In the genomic region with DNA sequence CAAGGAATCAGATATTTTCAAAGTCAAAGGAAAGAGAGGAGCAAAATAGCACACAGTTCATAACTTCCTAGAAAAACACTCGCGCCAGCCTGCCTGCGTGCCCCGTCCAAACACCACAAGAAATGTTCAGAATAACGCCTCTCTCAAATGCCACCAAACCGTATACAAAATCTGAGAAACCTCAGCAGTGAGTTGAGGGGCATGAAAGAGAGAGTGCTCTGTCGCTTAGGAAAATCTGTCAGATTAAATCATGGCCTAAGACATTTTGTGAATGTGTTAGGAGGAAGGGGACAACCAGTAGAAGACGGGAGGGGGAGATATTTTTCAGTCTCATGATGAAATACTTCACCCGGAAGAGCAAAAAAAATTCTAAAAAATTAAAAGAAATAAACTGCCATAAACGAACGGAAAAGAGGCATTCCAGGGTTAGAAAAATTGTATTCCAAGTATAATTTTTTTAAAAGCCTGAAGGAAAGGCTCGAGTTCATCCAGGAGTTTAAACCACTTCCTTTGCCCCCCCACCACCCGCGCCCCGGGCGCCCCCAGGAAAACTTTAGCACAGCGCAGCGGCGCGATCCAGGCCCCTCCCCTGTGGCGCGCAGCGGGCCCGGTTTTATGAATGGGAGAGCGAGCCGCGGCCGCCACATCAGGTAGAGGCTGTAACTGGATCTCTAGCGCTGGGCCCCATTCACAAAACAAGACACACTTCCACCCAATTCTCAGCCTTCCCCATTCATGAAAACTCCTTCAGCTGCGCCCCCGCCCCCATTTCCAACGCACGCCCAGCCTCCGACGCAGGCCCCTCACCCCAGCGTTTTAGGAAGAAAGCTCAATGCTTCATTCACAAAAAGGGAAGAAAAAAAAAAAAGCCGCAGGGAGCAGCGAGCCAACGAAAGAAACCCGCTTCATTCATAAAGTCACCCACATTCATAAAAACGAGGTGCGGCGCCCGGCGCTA, we compare ENCODE assay signal across 8 cellular contexts. TPM values are rescaled to one million over a fixed set of nuclear protein-coding genes. Genes with fewer than 3 reads are reported as not detected.
A peak's percentile ranks its signal among the peaks of the same experiment; 100 is the strongest.
DNase-seq lines count a peak whose midpoint lies in the region; ATAC-seq and TF ChIP-seq lines count a peak whose summit lies in the region.

No MANE protein-coding gene starts in this region.

- peaks cover 47% of the 10 kb centered on the region for H3K79me2 ChIP-seq in SK-N-SH (ENCODE audit: insufficient read depth)

- peak overlapping the region; percentile 92 for H3K4me2 ChIP-seq in SK-N-SH

- H3K9me3 ChIP-seq in A673 (ENCODE audit: low read depth, low read length, poor library complexity, severe bottlenecking) = no peaks in the 10 kb centered on the region
- no peaks in the 10 kb centered on the region for H3K9me3 ChIP-seq in SK-N-SH
- H3K9me3 ChIP-seq in right cardiac atrium (ENCODE audit: control insufficient read depth, low read length) = no peaks in the 10 kb centered on the region

- H3F3A ChIP-seq in SK-N-SH (replicated peaks; ENCODE audit: insufficient read depth) = peaks cover 20% of the 10 kb centered on the region

- H3K9me2 ChIP-seq in SK-N-SH = no peaks in the 10 kb centered on the region

- peak overlapping the region; percentile 79 for H2AFZ ChIP-seq in SK-N-SH (ENCODE audit: low read depth)

- WGBS in SK-N-SH (ENCODE audit: low lambda C conversion rate) = 2% methylated on average over 38 of the region's 45 CpGs
- WGBS in right cardiac atrium = 3% methylated on average over 45 of the region's 45 CpGs

- POLR2A ChIA-PET in A673 (lab: Charles Lee; ENCODE audit: low non-redundant PET) (interaction anchor here (0.7 kb wide), 1 partner anchor 53 kb away, joined by 3 read pairs; no protein-coding TSS in a partner anchor), SK-N-SH (lab: Yijun Ruan, JAX) (interaction anchor here (2.5 kb wide), 1 partner anchor 10 kb away, joined by 16 read pairs; no protein-coding TSS in a partner anchor)

- no peaks in the 10 kb centered on the region for H4K20me1 ChIP-seq in SK-N-SH (ENCODE audit: insufficient read depth)

- CTCF ChIA-PET in A673 (lab: Charles Lee) = interaction anchor here (0.6 kb wide), 2 partner anchors 451 to 504 kb away, joined by 5 read pairs; no protein-coding TSS in a partner anchor
- CTCF ChIA-PET in SK-N-SH (lab: Yijun Ruan, JAX) = interaction anchor here (0.7 to 2.6 kb wide), 4 partner anchors 10 to 433 kb away, joined by 3 to 19 read pairs (median 4); no protein-coding TSS in a partner anchor

- TF ChIP-seq RAD21 in SK-N-SH (IDR thresholded peaks at IDR 0.05; ENCODE audit: low read length) = peak; percentile 3; the same call in 1 of the 2 replicates

- in situ Hi-C loops in astrocyte of the cerebellum (cut with HindIII; ENCODE audit: low sequenced_read_pairs) = no loop called here

- peak overlapping the region; percentile 89 for H3K27ac ChIP-seq in A673 (ENCODE audit: low read depth, low read length, poor library complexity, severe bottlenecking)
- H3K27ac ChIP-seq in SK-N-SH (ENCODE audit: low read depth in 2 of 2, low read length in 1 of 2) = peak overlapping the region; percentile 90
- no peak overlapping the region for H3K27ac ChIP-seq in right cardiac atrium (ENCODE audit: low read length)

- H3K4me3 ChIP-seq in A673 (ENCODE audit: low read depth, low read length, poor library complexity, severe bottlenecking) (peak overlapping the region; percentile 70), SK-N-SH (ENCODE audit: low read depth in 2 of 2, low read length in 1 of 2) (peak overlapping the region; percentile 83 to 96), astrocyte of the cerebellum (ENCODE audit: low read depth, low read length) (peak overlapping the region; percentile 85), right cardiac atrium (ENCODE audit: low read length) (peak overlapping the region; percentile 59)

- DNase-seq in A673 (ENCODE audit: low spot score) = peak; percentile 89
- peak; percentile 76 for DNase-seq in GM19238 (ENCODE audit: insufficient read length, low spot score)
- DNase-seq in NCI-H1417 treated with DMSO at 0.1 percent for 48 hours (lab: John Stamatoyannopoulos, UW) = peak; percentile 56
- DNase-seq in SK-N-SH = peak; percentile 73
- DNase-seq in astrocyte of the cerebellum (ENCODE audit: low read depth) = peak; percentile 45
- peak; percentile 55 to 85 (median 82) for DNase-seq in right cardiac atrium
- peak; percentile 46 to 94 (median 66) for DNase-seq in posterior cingulate gyrus

- H3K9ac ChIP-seq in SK-N-SH = peak overlapping the region; percentile 94

- intact Hi-C loops in A673 (cut with micrococcal nuclease; ENCODE audit: unreplicated experiment) = loop anchor here (2.0 to 10.0 kb wide), 4 partner anchors 105 to 457 kb away; partner anchors contain the start of gene TBCCD1
- intact Hi-C loops in right cardiac atrium (cut with DNase I) = loop anchor here in 1 of 4 donors (10.0 kb wide), 1 partner anchor 117 kb away; no protein-coding TSS in a partner anchor
- intact Hi-C loops in posterior cingulate gyrus (cut with DNase I) = loop anchor here (2.0 to 5.0 kb wide), 2 partner anchors 103 to 125 kb away; no protein-coding TSS in a partner anchor

- TF ChIP-seq CTCF in A673 (conservative IDR thresholded peaks at IDR 0.05; ENCODE audit: low read depth, low read length) = no peak
- peak; percentile 8; the same call in 1 of the 2 replicates for TF ChIP-seq CTCF in SK-N-SH (IDR thresholded peaks at IDR 0.05)
- no peak for TF ChIP-seq CTCF in astrocyte of the cerebellum (IDR thresholded peaks at IDR 0.05; ENCODE audit: low read depth, low read length, missing control alignments)

- H3K36me3 ChIP-seq in A673 (ENCODE audit: insufficient read depth, low read length, poor library complexity, severe bottlenecking) = peaks cover 4% of the 10 kb centered on the region
- peaks cover 5 to 6% of the 10 kb centered on the region in 2 experiments for H3K36me3 ChIP-seq in SK-N-SH (replicated peaks in 1 of 2; ENCODE audit: control insufficient read depth in 1 of 2, insufficient read depth in 2 of 2, low read length in 1 of 2)

- peak in 1 of 2 experiments; percentile 26; a peak in 1 of 4 replicates for TF ChIP-seq EP300 in SK-N-SH (IDR thresholded peaks at IDR 0.05; ENCODE audit: borderline replicate concordance in 1 of 2, low read depth in 1 of 2, low read length in 1 of 2)

- ATAC-seq in right cardiac atrium (peak; percentile 19 to 27), GM21447 (IDR thresholded peaks at IDR 0.05; ENCODE audit: unreplicated experiment) (no peak)

- H3K27me3 ChIP-seq in A673 (replicated peaks; ENCODE audit: insufficient read depth, low read depth, low read length, poor library complexity) (no peaks in the 10 kb centered on the region), SK-N-SH (ENCODE audit: insufficient read depth) (no peaks in the 10 kb centered on the region), right cardiac atrium (ENCODE audit: control insufficient read depth, insufficient read depth) (no peaks in the 10 kb centered on the region)

- no TSS peak for BruUV-seq in A673 (replicated peaks; lab: Mats Ljungman, UMichigan)

- H3K4me1 ChIP-seq in A673 (ENCODE audit: insufficient read depth, low read length, poor library complexity, severe bottlenecking) = peaks cover 52% of the 10 kb centered on the region
- H3K4me1 ChIP-seq in SK-N-SH (ENCODE audit: control insufficient read depth in 1 of 2, insufficient read depth in 2 of 2, low read depth in 1 of 2, low read length in 1 of 2) = peaks cover 18 to 33% of the 10 kb centered on the region in 2 experiments
- peaks cover 8% of the 10 kb centered on the region for H3K4me1 ChIP-seq in right cardiac atrium (ENCODE audit: control insufficient read depth, insufficient read depth, low read length)

TF ChIP-seq in SK-N-SH, 30 proteins besides CTCF, POLR2A, EP300 and RAD21 (continues in another document):
- 0 out of 2 replicates have a peak, but pooled peaks have one; percentile 5 for TF ChIP-seq SIN3A (IDR thresholded peaks at IDR 0.05; ENCODE audit: borderline replicate concordance, low read depth, low read length)
- no peak for TF ChIP-seq REST (IDR thresholded peaks at IDR 0.05; ENCODE audit: low read depth, low read length)
- TF ChIP-seq RXRA (IDR thresholded peaks at IDR 0.05; ENCODE audit: borderline replicate concordance, low read depth) = peak; percentile 2; the same call in 1 of the 2 replicates
- TF ChIP-seq, protein P1, sequence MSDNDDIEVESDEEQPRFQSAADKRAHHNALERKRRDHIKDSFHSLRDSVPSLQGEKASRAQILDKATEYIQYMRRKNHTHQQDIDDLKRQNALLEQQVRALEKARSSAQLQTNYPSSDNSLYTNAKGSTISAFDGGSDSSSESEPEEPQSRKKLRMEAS (IDR thresholded peaks at IDR 0.05; ENCODE audit: low read depth) = no peak; the same call in 1 of the 2 replicates
- TF ChIP-seq EZH2phosphoT487 (IDR thresholded peaks at IDR 0.05; ENCODE audit: borderline replicate concordance, low read depth) = no peak
- no peak for TF ChIP-seq FOXJ3 (CRISPR knock-in tag; IDR thresholded peaks at IDR 0.05)

RNA-seq across cellular contexts. Expression of gene ETV5, which starts 1.5 kb away (rescaled TPM):
- total RNA-seq in A673 (2021) = 87.4 and 92.9 TPM in 2 replicates
- 17.4 and 20.9 TPM in 2 replicates for polyA plus RNA-seq in SK-N-SH (2012; rRNA removed)
- 19.9 and 21.8 TPM in 2 replicates for polyA plus RNA-seq in SK-N-SH (2012; cell fraction: cytosol; rRNA removed)
- 19.7 and 23.2 TPM in 2 replicates for polyA plus RNA-seq in SK-N-SH (2012; cell fraction: nucleus; rRNA removed)
- 10 to 100 TPM in 1 of 4 donors, 1 to 10 TPM in 3; 6.1 to 35.1 (median 7.3) TPM for total RNA-seq in right cardiac atrium
- 1.7 TPM for polyA plus RNA-seq in right cardiac atrium
